In the genomic region with DNA sequence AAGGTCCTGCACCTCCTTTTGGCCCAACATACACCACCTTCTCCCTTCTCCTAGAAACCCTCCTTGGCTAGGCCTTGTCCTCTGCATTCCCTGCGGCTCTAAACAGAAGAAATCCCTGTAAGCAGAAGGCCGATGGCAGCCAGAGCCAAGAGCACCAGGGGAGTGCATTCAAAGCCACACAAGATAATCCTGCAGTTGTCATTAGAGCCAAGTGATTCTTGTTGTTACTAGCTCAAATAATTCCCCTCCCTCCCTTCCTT, we compare ENCODE assay signal across 19 cellular contexts. TPM values are rescaled to one million over a fixed set of nuclear protein-coding genes. Genes with fewer than 3 reads are reported as not detected.
DNase-seq lines count a peak whose midpoint lies in the region; ATAC-seq lines count a peak whose summit lies in the region.
"Had no signal": no experiment of that assay in that cellular context is flagged by ENCODE, and none has a peak within 500 bp of the region (broad histone marks: within the 10 kb centered on the region; RNA-seq: fewer than 3 reads in every experiment).

No MANE protein-coding gene starts in this region.

- H3K36me3 Mint-ChIP-seq in activated naive CD4-positive, alpha-beta T cell treated with anti-CD3 and anti-CD28 coated beads, Interleukin-2, amount 50 U/mL, for 24 hours: no peaks in the 10 kb centered on the region
- H3K36me3 Mint-ChIP-seq in activated CD4-positive, alpha-beta memory T cell treated with anti-CD3 and anti-CD28 coated beads for 36 hours: no peaks in the 10 kb centered on the region
- no peaks in the 10 kb centered on the region for H3K36me3 Mint-ChIP-seq in memory B cell

- peaks cover 14% of the 10 kb centered on the region for H3K4me1 Mint-ChIP-seq in activated naive CD4-positive, alpha-beta T cell treated with anti-CD3 and anti-CD28 coated beads, Interleukin-2, amount 50 U/mL, for 24 hours
- peaks cover 13% of the 10 kb centered on the region for H3K4me1 Mint-ChIP-seq in activated CD4-positive, alpha-beta memory T cell treated with anti-CD3 and anti-CD28 coated beads for 36 hours (ENCODE audit: low read depth)
- peaks cover 6% of the 10 kb centered on the region for H3K4me1 Mint-ChIP-seq in memory B cell
- peaks cover 21% of the 10 kb centered on the region for H3K4me1 Mint-ChIP-seq in stimulated activated naive CD8-positive, alpha-beta T cell treated with anti-CD3 and anti-CD28 coated beads, Interleukin-15, amount 100 ng/mL, for 72 hours

- CTCF ChIA-PET in activated CD4-positive, alpha-beta memory T cell treated with anti-CD3 and anti-CD28 coated beads for 36 hours (lab: Charles Lee): interaction anchor here (1.7 to 2.9 kb wide), 4 partner anchors 14 to 73 kb away, joined by 3 to 36 read pairs (median 20); partner anchors contain the start of genes KAT8, PYDC1, ZNF646 and ZNF668

- H3K27me3 Mint-ChIP-seq in activated naive CD4-positive, alpha-beta T cell treated with anti-CD3 and anti-CD28 coated beads, Interleukin-2, amount 50 U/mL, for 24 hours: no peaks in the 10 kb centered on the region
- peaks cover 4% of the 10 kb centered on the region for H3K27me3 Mint-ChIP-seq in activated CD4-positive, alpha-beta memory T cell treated with anti-CD3 and anti-CD28 coated beads for 36 hours
- peaks cover 6% of the 10 kb centered on the region for H3K27me3 Mint-ChIP-seq in memory B cell
- no peaks in the 10 kb centered on the region for H3K27me3 Mint-ChIP-seq in stimulated activated naive CD8-positive, alpha-beta T cell treated with anti-CD3 and anti-CD28 coated beads, Interleukin-15, amount 100 ng/mL, for 72 hours
- H3K27me3 Mint-ChIP-seq: activated T-cell treated with anti-CD3 and anti-CD28 coated beads, Interleukin-2, amount 50 U/mL, for 24 hours had no signal

- ATAC-seq in memory B cell (ENCODE audit: low read depth) (no peak), GM18867 (IDR thresholded peaks at IDR 0.05; ENCODE audit: unreplicated experiment) (no peak), HG02610 (IDR thresholded peaks at IDR 0.05; ENCODE audit: unreplicated experiment) (no peak)
- ATAC-seq in stimulated activated naive CD8-positive, alpha-beta T cell treated with anti-CD3 and anti-CD28 coated beads, Interleukin-15, amount 100 ng/mL, for 72 hours: no peak
- ATAC-seq: activated CD4-positive, CD25-positive, alpha-beta regulatory T cell treated with anti-CD3 and anti-CD28 coated beads, Interleukin-2, amount 50 U/mL, for 24 hours had no signal

- H3K27ac Mint-ChIP-seq in activated naive CD4-positive, alpha-beta T cell treated with anti-CD3 and anti-CD28 coated beads, Interleukin-2, amount 50 U/mL, for 24 hours: peak overlapping the region; percentile 59
- H3K27ac Mint-ChIP-seq in activated CD4-positive, alpha-beta memory T cell treated with anti-CD3 and anti-CD28 coated beads for 36 hours: no peak overlapping the region
- no peak overlapping the region for H3K27ac Mint-ChIP-seq in memory B cell
- no peak overlapping the region for H3K27ac Mint-ChIP-seq in stimulated activated naive CD8-positive, alpha-beta T cell treated with anti-CD3 and anti-CD28 coated beads, Interleukin-15, amount 100 ng/mL, for 72 hours

- intact Hi-C loops in activated CD4-positive, alpha-beta memory T cell treated with anti-CD3 and anti-CD28 coated beads for 36 hours (cut with micrococcal nuclease): loop anchor here (2.0 to 5.0 kb wide), 2 partner anchors 37 to 147 kb away; no protein-coding TSS in a partner anchor

- H3K9me3 Mint-ChIP-seq in activated naive CD4-positive, alpha-beta T cell treated with anti-CD3 and anti-CD28 coated beads, Interleukin-2, amount 50 U/mL, for 24 hours: no peaks in the 10 kb centered on the region
- H3K9me3 Mint-ChIP-seq in activated CD4-positive, alpha-beta memory T cell treated with anti-CD3 and anti-CD28 coated beads for 36 hours: no peaks in the 10 kb centered on the region
- no peaks in the 10 kb centered on the region for H3K9me3 Mint-ChIP-seq in memory B cell
- no peaks in the 10 kb centered on the region for H3K9me3 Mint-ChIP-seq in stimulated activated naive CD8-positive, alpha-beta T cell treated with anti-CD3 and anti-CD28 coated beads, Interleukin-15, amount 100 ng/mL, for 72 hours
- H3K9me3 Mint-ChIP-seq: activated T-cell treated with anti-CD3 and anti-CD28 coated beads, Interleukin-2, amount 50 U/mL, for 24 hours had no signal

- H3K4me3 Mint-ChIP-seq in activated naive CD4-positive, alpha-beta T cell treated with anti-CD3 and anti-CD28 coated beads, Interleukin-2, amount 50 U/mL, for 24 hours: no peak overlapping the region
- peak overlapping the region; percentile 23 for H3K4me3 Mint-ChIP-seq in activated CD4-positive, alpha-beta memory T cell treated with anti-CD3 and anti-CD28 coated beads for 36 hours
- H3K4me3 Mint-ChIP-seq in memory B cell: peak overlapping the region; percentile 66
- H3K4me3 Mint-ChIP-seq in stimulated activated naive CD8-positive, alpha-beta T cell treated with anti-CD3 and anti-CD28 coated beads, Interleukin-15, amount 100 ng/mL, for 72 hours: peak overlapping the region; percentile 55 to 68

- no peak for DNase-seq in activated naive CD4-positive, alpha-beta T cell treated with Interleukin-2 at 50 U/mL for 16 hours
- no peak for DNase-seq in activated CD4-positive, alpha-beta memory T cell treated with anti-CD3 and anti-CD28 coated beads for 36 hours
- DNase-seq in memory B cell (ENCODE audit: low spot score in 2 of 2): no peak
- no peak for DNase-seq in stimulated activated naive CD8-positive, alpha-beta T cell treated with anti-CD3 and anti-CD28 coated beads, Interleukin-15, amount 100 ng/mL, for 72 hours
- no peak for DNase-seq in D341Med (ENCODE audit: low spot score)
- DNase-seq: activated T-cell treated with anti-CD3 and anti-CD28 coated beads, Interleukin-2, amount 50 U/mL, for 24 hours; aorta; hypothalamus; mesendoderm; MV-4-11; NCI-H2029; NCI-H510A treated with DMSO at 0.1 percent for 48 hours; nucleus accumbens; Right ventricle myocardium superior had no signal

- POLR2A ChIA-PET in activated CD4-positive, alpha-beta memory T cell treated with anti-CD3 and anti-CD28 coated beads for 36 hours (lab: Charles Lee): interaction anchor here (2.9 kb wide), 1 partner anchor 36 kb away, joined by 44 read pairs; the partner anchor contains the start of gene FUS

RNA-seq across cellular contexts. Expression of gene PRSS36, which starts 6.0 kb away (rescaled TPM):
- total RNA-seq in activated CD4-positive, alpha-beta memory T cell treated with anti-CD3 and anti-CD28 coated beads for 36 hours: under 1 TPM in 1 of 2 experiments, not detected in 1; 0.24 TPM

RNA-seq across cellular contexts. Expression of gene PRSS8, which starts 8.3 kb away (rescaled TPM):
- total RNA-seq in activated CD4-positive, alpha-beta memory T cell treated with anti-CD3 and anti-CD28 coated beads for 36 hours: not detected
- total RNA-seq: aorta; Right ventricle myocardium superior; T-helper 1 cell treated with Interleukin-12 subunit alpha and Interleukin-12 subunit beta and Interleukin-4 antibody, amounts not matched to agents 30 ng/mL and 1 ng/mL, for 36 hours had no signal

RNA-seq across cellular contexts. Expression of gene KAT8, which starts 26.4 kb away (rescaled TPM):
- 10 to 100 TPM; 48.8 to 49.6 TPM for total RNA-seq in activated CD4-positive, alpha-beta memory T cell treated with anti-CD3 and anti-CD28 coated beads for 36 hours

RNA-seq across cellular contexts. Expression of gene BCKDK, which starts 35.6 kb away (rescaled TPM):
- total RNA-seq in activated CD4-positive, alpha-beta memory T cell treated with anti-CD3 and anti-CD28 coated beads for 36 hours: 10 to 100 TPM; 38.5 to 40.5 TPM

RNA-seq across cellular contexts. Expression of gene FUS, which starts 36.1 kb away (rescaled TPM):
- total RNA-seq in activated CD4-positive, alpha-beta memory T cell treated with anti-CD3 and anti-CD28 coated beads for 36 hours: 100 to 1,000 TPM; 459 to 489 TPM
